ENCODE assay signal across 1 cellular context in the genomic region with DNA sequence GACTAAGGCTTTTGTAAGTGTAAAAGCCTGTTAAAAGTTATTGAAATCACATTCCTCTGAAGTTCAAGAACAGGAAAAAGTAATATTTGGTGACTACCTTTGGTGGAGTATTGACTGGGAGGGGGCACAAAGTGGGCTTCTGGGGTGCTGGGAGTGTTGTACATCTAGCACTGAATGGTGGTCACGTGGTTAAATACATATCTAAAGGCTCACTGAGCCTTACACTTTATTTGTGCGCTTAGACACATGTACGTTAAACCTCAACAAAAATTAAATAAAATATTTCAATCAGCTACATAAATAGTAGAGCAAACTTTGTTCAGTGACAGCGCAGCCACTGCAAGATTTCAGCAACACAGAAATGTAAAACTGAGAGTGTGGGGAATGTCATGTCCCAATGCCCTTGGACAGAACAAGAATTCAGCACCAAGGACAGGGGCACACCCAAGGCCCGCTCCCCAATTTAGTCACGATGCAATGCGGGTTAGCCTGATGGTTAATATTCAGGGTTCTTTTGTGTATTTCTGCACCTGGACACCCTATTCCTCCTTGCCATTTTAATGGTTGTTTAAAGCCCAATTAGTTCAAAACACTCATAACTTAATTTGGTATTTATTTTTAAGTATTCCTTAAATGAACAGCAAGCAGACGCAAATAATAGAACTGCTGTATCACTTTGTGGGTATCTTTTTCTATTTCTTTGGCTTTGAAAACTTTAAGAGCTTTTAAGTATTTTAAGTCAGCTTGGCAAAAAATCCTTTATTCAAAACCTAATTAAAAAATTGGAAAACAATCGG.
TF ChIP-seq lines count a peak whose summit lies in the region.

No MANE protein-coding gene starts in this region.

TF ChIP-seq in K562, 482 proteins besides CTCF, POLR2A, EP300 and RAD21 (continued from another document and continues in another):
- 0 out of 2 replicates have a peak, but pooled peaks have one; percentile 30 for TF ChIP-seq CHAMP1 (IDR thresholded peaks at IDR 0.05)
- TF ChIP-seq ESRRA (IDR thresholded peaks at IDR 0.05; ENCODE audit: borderline replicate concordance, low read depth), result 0 out of 2 replicates have a peak, but pooled peaks have one; percentile 58
- TF ChIP-seq KHSRP (IDR thresholded peaks at IDR 0.05), result no peak
- no peak for TF ChIP-seq USF2 (CRISPR knock-in tag; IDR thresholded peaks at IDR 0.05)
- no peak for TF ChIP-seq ZNF431 (CRISPR knock-in tag; IDR thresholded peaks at IDR 0.05)
- no peak for TF ChIP-seq CBX8 (IDR thresholded peaks at IDR 0.05; ENCODE audit: borderline replicate concordance, extremely low read depth, low read depth, low read length, poor library complexity, severe bottlenecking)
- no peak for TF ChIP-seq TRIM28 (IDR thresholded peaks at IDR 0.05)
- TF ChIP-seq ZNF584 (CRISPR knock-in tag; IDR thresholded peaks at IDR 0.05; ENCODE audit: low read depth), result no peak
- no peak for TF ChIP-seq PHB2 (IDR thresholded peaks at IDR 0.05; ENCODE audit: low read depth)
- peak; percentile 27; the same call in 1 of the 2 replicates for TF ChIP-seq HDAC2 (IDR thresholded peaks at IDR 0.05)
- TF ChIP-seq, protein P1, sequence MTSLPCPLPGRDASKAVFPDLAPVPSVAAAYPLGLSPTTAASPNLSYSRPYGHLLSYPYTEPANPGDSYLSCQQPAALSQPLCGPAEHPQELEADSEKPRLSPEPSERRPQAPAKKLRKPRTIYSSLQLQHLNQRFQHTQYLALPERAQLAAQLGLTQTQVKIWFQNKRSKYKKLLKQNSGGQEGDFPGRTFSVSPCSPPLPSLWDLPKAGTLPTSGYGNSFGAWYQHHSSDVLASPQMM (CRISPR knock-in tag; IDR thresholded peaks at IDR 0.05), result no peak
- no peak for TF ChIP-seq THRAP3 (IDR thresholded peaks at IDR 0.05; ENCODE audit: borderline replicate concordance)
- TF ChIP-seq ZFX (CRISPR knock-in tag; IDR thresholded peaks at IDR 0.05), result 0 out of 2 replicates have a peak, but pooled peaks have one; percentile 16
- no peak for TF ChIP-seq ZNF778 (CRISPR knock-in tag; IDR thresholded peaks at IDR 0.05)
- TF ChIP-seq SLC30A9 (CRISPR knock-in tag; IDR thresholded peaks at IDR 0.05), result no peak
- no peak for TF ChIP-seq KAT8 (IDR thresholded peaks at IDR 0.05; ENCODE audit: low read depth)
- TF ChIP-seq GABPB1 (CRISPR knock-in tag; IDR thresholded peaks at IDR 0.05), result peak; percentile 31; the same call in 1 of the 2 replicates
- no peak for TF ChIP-seq AFF4 (CRISPR knock-in tag; IDR thresholded peaks at IDR 0.05)
- TF ChIP-seq HOXB6 (CRISPR knock-in tag; IDR thresholded peaks at IDR 0.05; ENCODE audit: borderline replicate concordance), result no peak
- no peak for TF ChIP-seq CBFA2T3 (IDR thresholded peaks at IDR 0.05)
- TF ChIP-seq HDAC6 (IDR thresholded peaks at IDR 0.05; ENCODE audit: low read depth, low read length), result no peak
- no peak for TF ChIP-seq ZNF507 (tag; conservative IDR thresholded peaks at IDR 0.05)
- TF ChIP-seq BRD4 (IDR thresholded peaks at IDR 0.05), result no peak
- TF ChIP-seq KAT2B (IDR thresholded peaks at IDR 0.05; ENCODE audit: low read depth, low read length), result no peak
- TF ChIP-seq KLF16 (IDR thresholded peaks at IDR 0.05), result no peak
- no peak for TF ChIP-seq ID3 (CRISPR knock-in tag; IDR thresholded peaks at IDR 0.05)
- TF ChIP-seq ID3 (tag; IDR thresholded peaks at IDR 0.05), result no peak
- no peak for TF ChIP-seq ZNF232 (CRISPR knock-in tag; IDR thresholded peaks at IDR 0.05)
- TF ChIP-seq, protein P2, sequence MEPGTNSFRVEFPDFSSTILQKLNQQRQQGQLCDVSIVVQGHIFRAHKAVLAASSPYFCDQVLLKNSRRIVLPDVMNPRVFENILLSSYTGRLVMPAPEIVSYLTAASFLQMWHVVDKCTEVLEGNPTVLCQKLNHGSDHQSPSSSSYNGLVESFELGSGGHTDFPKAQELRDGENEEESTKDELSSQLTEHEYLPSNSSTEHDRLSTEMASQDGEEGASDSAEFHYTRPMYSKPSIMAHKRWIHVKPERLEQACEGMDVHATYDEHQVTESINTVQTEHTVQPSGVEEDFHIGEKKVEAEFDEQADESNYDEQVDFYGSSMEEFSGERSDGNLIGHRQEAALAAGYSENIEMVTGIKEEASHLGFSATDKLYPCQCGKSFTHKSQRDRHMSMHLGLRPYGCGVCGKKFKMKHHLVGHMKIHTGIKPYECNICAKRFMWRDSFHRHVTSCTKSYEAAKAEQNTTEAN (CRISPR knock-in tag; IDR thresholded peaks at IDR 0.05), result no peak
- no peak for TF ChIP-seq PURB (CRISPR knock-in tag; IDR thresholded peaks at IDR 0.05; ENCODE audit: low read depth)
- no peak for TF ChIP-seq HCFC1 (IDR thresholded peaks at IDR 0.05; ENCODE audit: low read depth, low read length)
- TF ChIP-seq TOE1 (IDR thresholded peaks at IDR 0.05; ENCODE audit: borderline replicate concordance), result 0 out of 2 replicates have a peak, but pooled peaks have one; percentile 31
- no peak for TF ChIP-seq TOE1 (CRISPR knock-in tag; IDR thresholded peaks at IDR 0.05; ENCODE audit: borderline replicate concordance, low read depth)
- TF ChIP-seq ZNF274 (IDR thresholded peaks at IDR 0.05; ENCODE audit: borderline replicate concordance, low read depth, low read length), result no peak
- 0 out of 2 replicates have a peak, but pooled peaks have one; percentile 10 for TF ChIP-seq CBFA2T2 (conservative IDR thresholded peaks at IDR 0.05)
- no peak for TF ChIP-seq ZNF766 (CRISPR knock-in tag; conservative IDR thresholded peaks at IDR 0.05)
- TF ChIP-seq MXD1 (CRISPR knock-in tag; IDR thresholded peaks at IDR 0.05; ENCODE audit: borderline replicate concordance, poor library complexity, severe bottlenecking), result no peak
- TF ChIP-seq ZNF121 (CRISPR knock-in tag; conservative IDR thresholded peaks at IDR 0.05), result no peak
- TF ChIP-seq TGIF2 (CRISPR knock-in tag; IDR thresholded peaks at IDR 0.05), result no peak
- TF ChIP-seq HMGN3 (IDR thresholded peaks at IDR 0.05; ENCODE audit: borderline replicate concordance, extremely low read depth, insufficient read length, low read depth, low read length), result no peak
- TF ChIP-seq, protein P3, sequence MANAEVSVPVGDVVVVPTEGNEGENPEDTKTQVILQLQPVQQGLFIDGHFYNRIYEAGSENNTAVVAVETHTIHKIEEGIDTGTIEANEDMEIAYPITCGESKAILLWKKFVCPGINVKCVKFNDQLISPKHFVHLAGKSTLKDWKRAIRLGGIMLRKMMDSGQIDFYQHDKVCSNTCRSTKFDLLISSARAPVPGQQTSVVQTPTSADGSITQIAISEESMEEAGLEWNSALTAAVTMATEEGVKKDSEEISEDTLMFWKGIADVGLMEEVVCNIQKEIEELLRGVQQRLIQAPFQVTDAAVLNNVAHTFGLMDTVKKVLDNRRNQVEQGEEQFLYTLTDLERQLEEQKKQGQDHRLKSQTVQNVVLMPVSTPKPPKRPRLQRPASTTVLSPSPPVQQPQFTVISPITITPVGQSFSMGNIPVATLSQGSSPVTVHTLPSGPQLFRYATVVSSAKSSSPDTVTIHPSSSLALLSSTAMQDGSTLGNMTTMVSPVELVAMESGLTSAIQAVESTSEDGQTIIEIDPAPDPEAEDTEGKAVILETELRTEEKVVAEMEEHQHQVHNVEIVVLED (CRISPR knock-in tag; IDR thresholded peaks at IDR 0.05), result no peak
- no peak for TF ChIP-seq ASH1L (IDR thresholded peaks at IDR 0.05; ENCODE audit: borderline replicate concordance, low read depth, partially characterized antibody)
- TF ChIP-seq SIN3A (IDR thresholded peaks at IDR 0.05; ENCODE audit: borderline replicate concordance in 2 of 2, control insufficient read depth in 1 of 2, low read depth in 2 of 2, low read length in 2 of 2), result no peak
- TF ChIP-seq POLR2B (IDR thresholded peaks at IDR 0.05; ENCODE audit: low read depth, partially characterized antibody), result no peak
- TF ChIP-seq, protein P4, sequence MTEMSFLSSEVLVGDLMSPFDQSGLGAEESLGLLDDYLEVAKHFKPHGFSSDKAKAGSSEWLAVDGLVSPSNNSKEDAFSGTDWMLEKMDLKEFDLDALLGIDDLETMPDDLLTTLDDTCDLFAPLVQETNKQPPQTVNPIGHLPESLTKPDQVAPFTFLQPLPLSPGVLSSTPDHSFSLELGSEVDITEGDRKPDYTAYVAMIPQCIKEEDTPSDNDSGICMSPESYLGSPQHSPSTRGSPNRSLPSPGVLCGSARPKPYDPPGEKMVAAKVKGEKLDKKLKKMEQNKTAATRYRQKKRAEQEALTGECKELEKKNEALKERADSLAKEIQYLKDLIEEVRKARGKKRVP (CRISPR knock-in tag; IDR thresholded peaks at IDR 0.05), result no peak
- TF ChIP-seq TSC22D4 (tag; IDR thresholded peaks at IDR 0.05), result no peak
- no peak for TF ChIP-seq MEIS2 (IDR thresholded peaks at IDR 0.05; ENCODE audit: partially characterized antibody)
- no peak for TF ChIP-seq MBD1 (CRISPR knock-in tag; IDR thresholded peaks at IDR 0.05)
- TF ChIP-seq MYC (IDR thresholded peaks at IDR 0.05; ENCODE audit: low read depth, low read length), result no peak
- no peak for TF ChIP-seq MYC (CRISPR knock-in tag; IDR thresholded peaks at IDR 0.05; ENCODE audit: borderline replicate concordance, low read depth)
- no peak for TF ChIP-seq FOXK2 (conservative IDR thresholded peaks at IDR 0.05 in 1 of 2, IDR thresholded peaks at IDR 0.05 in 1 of 2; ENCODE audit: low read depth in 2 of 2)
- no peak for TF ChIP-seq ZNF384 (IDR thresholded peaks at IDR 0.05; ENCODE audit: low read depth, low read length)
- TF ChIP-seq TAF7 (tag; IDR thresholded peaks at IDR 0.05), result no peak
- TF ChIP-seq NRF1 (conservative IDR thresholded peaks at IDR 0.05 in 1 of 2, IDR thresholded peaks at IDR 0.05 in 1 of 2), result no peak
- no peak for TF ChIP-seq SP1 (CRISPR knock-in tag; IDR thresholded peaks at IDR 0.05)
